ENCODE assay signal across 19 cellular contexts in genomic region chr6:3569817-3570216, GRCh38.
"Had no signal": no experiment of that assay in that cellular context is flagged by ENCODE, and none has a peak within 500 bp of the region (broad histone marks: within the 10 kb centered on the region; RNA-seq: fewer than 3 reads in every experiment).

No MANE protein-coding gene starts in this region.

- H3K4me3 ChIP-seq: heart right ventricle, ovary, stomach, thoracic aorta, vagina had no signal

- ATAC-seq: activated CD8-positive, alpha-beta T cell treated with anti-CD3 and anti-CD28 coated beads, Interleukin-2, amount 10 ng/mL, durations not matched to agents 7 days and 5 days; activated naive CD8-positive, alpha-beta T cell treated with anti-CD3 and anti-CD28 coated beads, Interleukin-2, amount 50 U/mL, for 24 hours; heart right ventricle; left ventricle myocardium superior; WTC11 had no signal

- H3K4me1 ChIP-seq: heart right ventricle, stomach, vagina had no signal

- H3K27ac Mint-ChIP-seq: activated CD8-positive, alpha-beta T cell treated with anti-CD3 and anti-CD28 coated beads, Interleukin-2, amount 10 ng/mL, durations not matched to agents 7 days and 5 days; activated naive CD8-positive, alpha-beta T cell treated with anti-CD3 and anti-CD28 coated beads, Interleukin-2, amount 50 U/mL, for 24 hours; WTC11 had no signal

- H3K4me3 Mint-ChIP-seq: activated CD8-positive, alpha-beta T cell treated with anti-CD3 and anti-CD28 coated beads, Interleukin-2, amount 10 ng/mL, durations not matched to agents 7 days and 5 days; activated naive CD8-positive, alpha-beta T cell treated with anti-CD3 and anti-CD28 coated beads, Interleukin-2, amount 50 U/mL, for 24 hours; neural crest cell; WTC11 had no signal

- H3K9me3 ChIP-seq: ovary, thoracic aorta, vagina had no signal

- FAIRE-seq: astrocyte, colon, endothelial cell of umbilical vein, frontal cortex, keratinocyte had no signal

- H3K36me3 Mint-ChIP-seq: WTC11 had no signal

- H3K4me1 Mint-ChIP-seq: activated naive CD8-positive, alpha-beta T cell treated with anti-CD3 and anti-CD28 coated beads, Interleukin-2, amount 50 U/mL, for 24 hours; WTC11 had no signal

- H3K27me3 ChIP-seq: ovary, vagina had no signal

- DNase-seq: activated CD4-positive, alpha-beta T cell treated with anti-CD3 and anti-CD28 coated beads for 48 hours; activated CD8-positive, alpha-beta T cell treated with anti-CD3 and anti-CD28 coated beads, Interleukin-2, amount 10 ng/mL, durations not matched to agents 7 days and 5 days; activated naive CD4-positive, alpha-beta T cell treated with Interleukin-2 at 50 U/mL for 16 hours; activated naive CD8-positive, alpha-beta T cell treated with anti-CD3 and anti-CD28 coated beads, Interleukin-2, amount 50 U/mL, for 24 hours; heart right ventricle; left ventricle myocardium superior; ovary; stimulated activated CD4-positive, alpha-beta T cell treated with anti-CD3 and anti-CD28 coated beads, Interleukin-15, amount 100 ng/mL, for 24 hours; stimulated activated CD4-positive, alpha-beta T cell treated with anti-CD3 and anti-CD28 coated beads, Interleukin-4, amount 100 ng/mL, for 24 hours; stomach had no signal

- H3K27ac ChIP-seq: heart right ventricle, ovary, stomach, vagina had no signal

- H3K9me3 Mint-ChIP-seq: activated naive CD8-positive, alpha-beta T cell treated with anti-CD3 and anti-CD28 coated beads, Interleukin-2, amount 50 U/mL, for 24 hours; neural crest cell; WTC11 had no signal

- H3K36me3 ChIP-seq: heart right ventricle, ovary, stomach, thoracic aorta, vagina had no signal
